ENCODE assay signal across 1 cellular context in the genomic region with DNA sequence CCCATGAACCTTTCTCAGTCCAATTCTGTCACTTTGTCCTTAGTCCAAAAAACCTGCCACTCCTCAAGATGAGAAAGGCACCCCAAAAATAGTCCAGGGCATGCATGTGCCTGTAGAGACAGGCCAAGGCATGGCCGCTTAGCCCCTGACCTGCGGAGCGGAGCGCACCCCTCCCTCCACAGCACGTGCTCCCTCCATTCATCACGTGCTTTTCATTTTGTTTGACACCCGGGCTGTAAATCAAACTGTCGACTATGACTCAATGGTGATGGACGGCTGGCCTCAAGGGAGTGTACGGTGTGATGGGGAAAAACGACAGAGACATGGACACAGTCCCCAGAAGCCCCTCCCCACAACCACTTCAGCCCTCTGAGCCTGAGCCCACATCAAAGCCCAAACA.
TF ChIP-seq lines count a peak whose summit lies in the region.

No MANE protein-coding gene starts in this region.

TF ChIP-seq in H1, 55 proteins besides CTCF, POLR2A, EP300 and RAD21 (continued from another document):
- TF ChIP-seq, protein P1, sequence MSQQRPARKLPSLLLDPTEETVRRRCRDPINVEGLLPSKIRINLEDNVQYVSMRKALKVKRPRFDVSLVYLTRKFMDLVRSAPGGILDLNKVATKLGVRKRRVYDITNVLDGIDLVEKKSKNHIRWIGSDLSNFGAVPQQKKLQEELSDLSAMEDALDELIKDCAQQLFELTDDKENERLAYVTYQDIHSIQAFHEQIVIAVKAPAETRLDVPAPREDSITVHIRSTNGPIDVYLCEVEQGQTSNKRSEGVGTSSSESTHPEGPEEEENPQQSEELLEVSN (IDR thresholded peaks at IDR 0.05) = no peak
- TF ChIP-seq SP4 (IDR thresholded peaks at IDR 0.05; ENCODE audit: low read length) (no peak), ZNF274 (IDR thresholded peaks at IDR 0.05; ENCODE audit: borderline replicate concordance, extremely low read depth, low read length) (no peak), TBP (IDR thresholded peaks at IDR 0.05; ENCODE audit: low read depth, low read length) (no peak), NRF1 (IDR thresholded peaks at IDR 0.05; ENCODE audit: low read depth, low read length) (no peak), KDM4A (IDR thresholded peaks at IDR 0.05; ENCODE audit: low read depth, low read length, severe bottlenecking) (no peak), FOSL1 (IDR thresholded peaks at IDR 0.05; ENCODE audit: insufficient read depth, low read depth, low read length) (no peak), RNF2 (IDR thresholded peaks at IDR 0.05; ENCODE audit: borderline replicate concordance, low read depth, low read length, missing control alignments, poor library complexity, severe bottlenecking) (no peak)
